In genomic region chr15:69857686-69858391, GRCh38 we compare ENCODE assay signal across 21 cellular contexts.
A peak's percentile ranks its signal among the peaks of the same experiment; 100 is the strongest.
DNase-seq lines count a peak whose midpoint lies in the region; ATAC-seq and TF ChIP-seq lines count a peak whose summit lies in the region.
"Had no signal": no experiment of that assay in that cellular context is flagged by ENCODE, and none has a peak within 500 bp of the region (broad histone marks: within the 10 kb centered on the region; RNA-seq: fewer than 3 reads in every experiment).

No MANE protein-coding gene starts in this region.

- no peak for TF ChIP-seq CTCF in endodermal cell (conservative IDR thresholded peaks at IDR 0.05)

- 63 to 72% methylated on average over 10 of the region's 10 CpGs for WGBS in endodermal cell (ENCODE audit: insufficient coverage in 1 of 2, insufficient read length in 1 of 2), 2 experiments

- H3K9me2 ChIP-seq in Karpas-422 (replicated peaks; ENCODE audit: insufficient read depth, low read length): no peaks in the 10 kb centered on the region

- peak overlapping the region; percentile 31; the same call in 1 of the 2 replicates for H2AFZ ChIP-seq in Karpas-422 (ENCODE audit: low read length)

- peak overlapping the region; percentile 52 for H3K4me2 ChIP-seq in Karpas-422 (ENCODE audit: low read depth, low read length, poor library complexity, severe bottlenecking)

- H3K9ac ChIP-seq in Karpas-422 (ENCODE audit: low read length): peak overlapping the region; percentile 68
- H3K9ac ChIP-seq in endodermal cell (ENCODE audit: extremely low read depth, low read length, poor library complexity, severe bottlenecking): no peak overlapping the region

- no peaks in the 10 kb centered on the region for H3K9me3 ChIP-seq in Karpas-422 (ENCODE audit: low read length)
- no peaks in the 10 kb centered on the region for H3K9me3 ChIP-seq in endodermal cell (ENCODE audit: control insufficient read depth, low read length)
- H3K9me3 ChIP-seq: gastroesophageal sphincter, psoas muscle, SJCRH30, stomach, vagina had no signal

- H3K27me3 Mint-ChIP-seq in endodermal cell (ENCODE audit: insufficient read depth): no peaks in the 10 kb centered on the region

- H3K9me3 Mint-ChIP-seq in endodermal cell: no peaks in the 10 kb centered on the region
- H3K9me3 Mint-ChIP-seq: activated T-helper 2 cell treated with anti-CD3 and anti-CD28 coated beads, Interferon-gamma antibody, Interleukin-2, Interleukin-4, amounts not matched to agents 10 μg/mL and 5 μg/mL and 100 μg/mL, durations not matched to agents 14 hours and 24 hours and 36 hours; H9; nephron had no signal

- no peaks in the 10 kb centered on the region for H4K20me1 ChIP-seq in Karpas-422 (ENCODE audit: insufficient read depth, low read depth, low read length)

- DNase-seq in activated gamma-delta T cell treated with Interleukin-2 at 50 U/mL for 16 hours (peak; percentile 19), activated gamma-delta T cell (lab: John Stamatoyannopoulos, UW) (no peak), Karpas-422 (peak; percentile 83), endodermal cell (peak; percentile 63), GM19240 (ENCODE audit: insufficient read length, low spot score) (no peak), NK-92 (lab: John Stamatoyannopoulos, UW; ENCODE audit: unreplicated experiment) (no peak)
- DNase-seq in stimulated activated naive CD8-positive, alpha-beta T cell treated with anti-CD3 and anti-CD28 coated beads, Interleukin-15, Interleukin-2, amounts not matched to agents 100 U/mL and 50 U/mL, for 24 hours: peak; percentile 13
- DNase-seq: cortex of kidney, H9, NCI-H146, NCI-H510A, psoas muscle, stomach had no signal

- peak overlapping the region; percentile 53 for H3K4me3 ChIP-seq in Karpas-422 (ENCODE audit: low read length)
- no peak overlapping the region for H3K4me3 ChIP-seq in endodermal cell (ENCODE audit: low read length)
- H3K4me3 ChIP-seq: gastroesophageal sphincter, psoas muscle, SJCRH30, spleen, stomach, vagina had no signal

- no peak overlapping the region for H3K27ac Mint-ChIP-seq in endodermal cell
- H3K27ac Mint-ChIP-seq: activated T-helper 2 cell treated with anti-CD3 and anti-CD28 coated beads, Interferon-gamma antibody, Interleukin-2, Interleukin-4, amounts not matched to agents 10 μg/mL and 5 μg/mL and 100 μg/mL, durations not matched to agents 14 hours and 24 hours and 36 hours had no signal

- no peaks in the 10 kb centered on the region for H3K36me3 Mint-ChIP-seq in endodermal cell (ENCODE audit: low read depth)

- peaks cover 44% of the 10 kb centered on the region for H3K4me1 Mint-ChIP-seq in endodermal cell

- H3K27me3 ChIP-seq in Karpas-422 (ENCODE audit: low read length) (no peaks in the 10 kb centered on the region), endodermal cell (ENCODE audit: control insufficient read depth, insufficient read depth, low read length, poor library complexity, severe bottlenecking) (no peaks in the 10 kb centered on the region)
- H3K27me3 ChIP-seq: SJCRH30, vagina had no signal

- H3K27ac ChIP-seq in Karpas-422 (ENCODE audit: low read length) (peak overlapping the region; percentile 58), endodermal cell (ENCODE audit: low read depth, low read length) (no peak overlapping the region)
- H3K27ac ChIP-seq: epithelial cell of prostate, gastroesophageal sphincter, psoas muscle, SJCRH30, spleen, stomach, vagina had no signal

- no peaks in the 10 kb centered on the region for H3K79me2 ChIP-seq in Karpas-422 (ENCODE audit: low read length)

- H3K36me3 ChIP-seq in Karpas-422 (ENCODE audit: insufficient read depth, low read length) (no peaks in the 10 kb centered on the region), endodermal cell (ENCODE audit: control insufficient read depth, insufficient read depth, low read length) (no peaks in the 10 kb centered on the region)
- H3K36me3 ChIP-seq: gastroesophageal sphincter, SJCRH30, spleen, stomach, vagina had no signal

- peaks cover 67% of the 10 kb centered on the region for H3K4me1 ChIP-seq in Karpas-422 (ENCODE audit: low read length)
- peaks cover 13% of the 10 kb centered on the region for H3K4me1 ChIP-seq in endodermal cell (ENCODE audit: control insufficient read depth, insufficient read depth, low read length)
- H3K4me1 ChIP-seq: gastroesophageal sphincter, stomach, vagina had no signal

- no peak overlapping the region for H3K4me3 Mint-ChIP-seq in endodermal cell
- H3K4me3 Mint-ChIP-seq: H9 had no signal

- no peak for ATAC-seq in stimulated activated naive CD8-positive, alpha-beta T cell treated with anti-CD3 and anti-CD28 coated beads, Interleukin-15, Interleukin-2, amounts not matched to agents 100 U/mL and 50 U/mL, for 24 hours
- no peak for ATAC-seq in GM18517 (IDR thresholded peaks at IDR 0.05; ENCODE audit: unreplicated experiment)
- ATAC-seq: gastroesophageal sphincter, psoas muscle had no signal

Comparison
In these comparisons a context has a peak if more than half of its experiments do, and no peak if none do; other contexts are left out.
1. DNase-seq: peak in activated gamma-delta T cell treated with Interleukin-2 at 50 U/mL for 16 hours (single experiment), Karpas-422 (single experiment), endodermal cell (single experiment) and stimulated activated naive CD8-positive, alpha-beta T cell treated with anti-CD3 and anti-CD28 coated beads, Interleukin-15, Interleukin-2, amounts not matched to agents 100 U/mL and 50 U/mL, for 24 hours (single experiment); none in activated gamma-delta T cell (single experiment), GM19240 (single experiment) and NK-92 (single experiment).